Comparison of ENCODE assay signal across 18 cellular contexts in genomic region chr1:83746234-83746633, GRCh38.
DNase-seq lines count a peak whose midpoint lies in the region; ATAC-seq, FAIRE-seq and TF ChIP-seq lines count a peak whose summit lies in the region.
"Had no signal": no experiment of that assay in that cellular context is flagged by ENCODE, and none has a peak within 500 bp of the region (broad histone marks: within the 10 kb centered on the region; RNA-seq: fewer than 3 reads in every experiment).

No MANE protein-coding gene starts in this region.

- no peak for TF ChIP-seq POLR2A in right lobe of liver (IDR thresholded peaks at IDR 0.05)

- no peak for FAIRE-seq in urothelium cell line (lab: Jason Lieb, UNC)
- FAIRE-seq: endometrium, GM19239 had no signal

- DNase-seq in right lobe of liver = peak in 1 of 3 donors; percentile 57
- no peak for DNase-seq in NCI-H2171 (lab: John Stamatoyannopoulos, UW)
- DNase-seq in urothelium cell line (ENCODE audit: low spot score) = no peak
- no peak for DNase-seq in NCI-H345 (lab: John Stamatoyannopoulos, UW)
- DNase-seq in HK-2 (ENCODE audit: unreplicated experiment) = no peak
- DNase-seq: activated CD8-positive, alpha-beta T cell treated with anti-CD3 and anti-CD28 coated beads, Interleukin-2, amount 10 ng/mL, durations not matched to agents 7 days and 5 days; activated naive CD4-positive, alpha-beta T cell treated with anti-CD3 and anti-CD28 coated beads for 36 hours; MG63; nephron progenitor cell; sigmoid colon had no signal

- 31% methylated on average over 5 of the region's 5 CpGs for WGBS in right lobe of liver (ENCODE audit: insufficient coverage, low coverage, low lambda C conversion rate, missing lambda C conversion rate)

- H3K27ac ChIP-seq in right lobe of liver = no peak overlapping the region
- H3K27ac ChIP-seq: breast epithelium, C4-2B, HL-60, sigmoid colon had no signal

- no peak overlapping the region for H3K4me3 ChIP-seq in right lobe of liver
- H3K4me3 ChIP-seq: breast epithelium, MG63, sigmoid colon had no signal

- no peak for TF ChIP-seq CTCF in right lobe of liver (IDR thresholded peaks at IDR 0.05)

- H3K36me3 ChIP-seq in right lobe of liver = no peaks in the 10 kb centered on the region
- H3K36me3 ChIP-seq: breast epithelium, MG63, sigmoid colon had no signal

- peaks cover 0 to 21% (median 3%) of the 10 kb centered on the region in 4 donors for H3K4me1 ChIP-seq in right lobe of liver
- H3K4me1 ChIP-seq: breast epithelium, sigmoid colon had no signal

- no peaks in the 10 kb centered on the region for H3K27me3 ChIP-seq in right lobe of liver
- H3K27me3 ChIP-seq: breast epithelium, MG63, sigmoid colon had no signal

- ATAC-seq in GM18861 (IDR thresholded peaks at IDR 0.05; ENCODE audit: unreplicated experiment) (peak; percentile 69), GM21717 (IDR thresholded peaks at IDR 0.05; ENCODE audit: unreplicated experiment) (peak; percentile 94), HG03378 (IDR thresholded peaks at IDR 0.05; ENCODE audit: unreplicated experiment) (peak; percentile 94), right lobe of liver (peak; percentile 52 to 66 (median 62))
- ATAC-seq: activated CD8-positive, alpha-beta T cell treated with anti-CD3 and anti-CD28 coated beads, Interleukin-2, amount 10 ng/mL, durations not matched to agents 7 days and 5 days had no signal

- intact Hi-C loops in right lobe of liver (cut with DNase I) = no loop called here

- H3K9me3 ChIP-seq in right lobe of liver = no peaks in the 10 kb centered on the region
- H3K9me3 ChIP-seq: breast epithelium, MG63, sigmoid colon had no signal
